ENCODE assay signal across 1 cellular context in genomic region chr3:81249540-81250029, GRCh38.
TF ChIP-seq lines count a peak whose summit lies in the region.

No MANE protein-coding gene starts in this region.

TF ChIP-seq in SK-N-SH treated with all-trans-retinoic acid at 6 μM for 48 hours, 23 proteins besides CTCF, POLR2A, EP300 and RAD21 (continued from another document):
- TF ChIP-seq ZNF70 (CRISPR knock-in tag; IDR thresholded peaks at IDR 0.05) (no peak), ZNF8 (CRISPR knock-in tag; IDR thresholded peaks at IDR 0.05) (no peak), GLIS3 (CRISPR knock-in tag; IDR thresholded peaks at IDR 0.05) (no peak)
TF ChIP-seq in SK-N-SH treated with all-trans-retinoic acid at 6 μM for 48 hours: peak in this region for 0.
